1 cellular context compared by ENCODE assay signal in the genomic region with DNA sequence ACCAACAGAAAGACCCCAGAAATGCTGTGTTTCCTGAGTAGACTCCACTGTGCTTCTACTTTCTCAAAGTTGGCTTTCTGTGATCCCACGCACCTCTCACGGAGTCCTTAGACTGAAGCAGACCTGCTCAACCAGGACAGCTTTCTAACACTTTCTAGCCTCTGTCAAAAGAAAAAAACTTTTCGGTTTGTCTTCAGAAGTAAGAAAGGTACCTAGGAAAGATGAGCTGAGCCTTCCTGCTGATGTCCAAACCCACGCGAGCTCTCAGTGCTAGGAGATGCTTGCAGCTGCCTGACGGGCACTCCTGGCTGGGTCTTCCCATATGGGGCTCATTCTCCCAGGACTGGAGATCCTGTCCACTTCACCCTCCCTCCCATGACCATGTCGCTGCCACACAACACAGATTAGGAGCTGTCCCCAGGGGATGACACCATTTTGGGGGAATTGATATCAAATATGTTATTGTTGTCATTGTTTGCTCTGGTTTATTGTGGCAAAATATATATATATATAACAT.
TF ChIP-seq lines count a peak whose summit lies in the region.

No MANE protein-coding gene starts in this region.

TF ChIP-seq in HepG2, 621 proteins besides CTCF, POLR2A, EP300 and RAD21:
- TF ChIP-seq RFXAP (CRISPR knock-in tag; IDR thresholded peaks at IDR 0.05; ENCODE audit: borderline replicate concordance) = no peak
- no peak for TF ChIP-seq STAT5B (CRISPR knock-in tag; IDR thresholded peaks at IDR 0.05)
- TF ChIP-seq, protein P1, sequence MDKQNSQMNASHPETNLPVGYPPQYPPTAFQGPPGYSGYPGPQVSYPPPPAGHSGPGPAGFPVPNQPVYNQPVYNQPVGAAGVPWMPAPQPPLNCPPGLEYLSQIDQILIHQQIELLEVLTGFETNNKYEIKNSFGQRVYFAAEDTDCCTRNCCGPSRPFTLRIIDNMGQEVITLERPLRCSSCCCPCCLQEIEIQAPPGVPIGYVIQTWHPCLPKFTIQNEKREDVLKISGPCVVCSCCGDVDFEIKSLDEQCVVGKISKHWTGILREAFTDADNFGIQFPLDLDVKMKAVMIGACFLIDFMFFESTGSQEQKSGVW (CRISPR knock-in tag; IDR thresholded peaks at IDR 0.05; ENCODE audit: borderline replicate concordance) = 0 out of 2 replicates have a peak, but pooled peaks have one; percentile 27
- TF ChIP-seq THAP11 (CRISPR knock-in tag; IDR thresholded peaks at IDR 0.05) = no peak
- no peak for TF ChIP-seq ZBTB7B (CRISPR knock-in tag; IDR thresholded peaks at IDR 0.05)
- TF ChIP-seq ZBTB7A (CRISPR knock-in tag; IDR thresholded peaks at IDR 0.05) = no peak
- no peak for TF ChIP-seq KLF6 (CRISPR knock-in tag; IDR thresholded peaks at IDR 0.05)
- no peak for TF ChIP-seq ZNF710 (CRISPR knock-in tag; IDR thresholded peaks at IDR 0.05; ENCODE audit: borderline replicate concordance)
